8 cellular contexts compared by ENCODE assay signal in the genomic region with DNA sequence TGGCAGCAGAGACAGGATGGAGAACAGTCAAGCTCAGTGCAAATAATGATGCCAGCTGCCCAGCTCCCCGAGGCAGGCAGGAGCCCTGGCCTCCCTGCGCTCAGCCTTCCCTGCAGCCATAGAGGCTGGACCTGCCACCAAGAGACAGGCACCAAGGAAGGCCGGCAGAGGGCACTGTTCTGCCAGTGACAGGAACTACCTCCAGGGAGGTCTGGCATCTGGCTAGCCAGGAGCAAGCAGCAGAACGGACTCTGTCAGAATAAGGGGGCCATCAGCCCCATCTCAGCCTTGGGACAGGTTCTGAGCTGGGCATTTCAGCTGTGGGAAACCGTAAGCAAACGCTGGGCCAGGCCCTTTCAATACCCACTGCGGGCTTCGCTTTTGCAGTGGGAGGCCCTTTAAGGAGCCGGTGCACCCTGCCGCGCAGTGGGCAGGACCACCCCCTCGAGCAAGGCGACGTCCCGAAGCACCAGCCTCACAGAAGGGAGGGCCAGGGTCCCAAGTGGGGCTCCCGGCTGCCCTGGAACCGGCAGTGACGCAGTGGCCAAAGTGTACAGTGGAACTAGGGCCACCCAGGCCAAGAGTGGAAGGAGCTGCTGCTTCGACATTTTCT. TPM values are rescaled to one million over a fixed set of nuclear protein-coding genes. Genes with fewer than 3 reads are reported as not detected.
DNase-seq lines count a peak whose midpoint lies in the region; ATAC-seq, FAIRE-seq and TF ChIP-seq lines count a peak whose summit lies in the region.

No MANE protein-coding gene starts in this region.

- no peak for FAIRE-seq in bronchial epithelial cell (lab: Jason Lieb, UNC)

- H3K4me3 ChIP-seq in bronchial epithelial cell (ENCODE audit: low read depth, low read length): no peak overlapping the region

- TF ChIP-seq CTCF in bronchial epithelial cell (IDR thresholded peaks at IDR 0.05; ENCODE audit: insufficient read depth, low read length, severe bottlenecking): peak; percentile 95

- H3K36me3 ChIP-seq in bronchial epithelial cell (ENCODE audit: control insufficient read depth, insufficient read depth, low read length): no peaks in the 10 kb centered on the region

- DNase-seq in DMS53 (lab: John Stamatoyannopoulos, UW): peak; percentile 34
- DNase-seq in DMS53 treated with DMSO at 0.1 percent for 48 hours (lab: John Stamatoyannopoulos, UW; ENCODE audit: unreplicated experiment): no peak
- peak; percentile 4 for DNase-seq in NCI-H1694 treated with DMSO at 0.1 percent for 48 hours (lab: John Stamatoyannopoulos, UW)
- peak; percentile 58 to 66 (median 62) for DNase-seq in activated CD4-positive, CD25-positive, alpha-beta regulatory T cell (lab: John Stamatoyannopoulos, UW)
- DNase-seq in bronchial epithelial cell (ENCODE audit: low read depth): peak; percentile 55
- DNase-seq in left colon: peak; percentile 78 to 89
- peak; percentile 80 for DNase-seq in stimulated activated CD4-positive, alpha-beta T cell treated with anti-CD3 and anti-CD28 coated beads, Interleukin-4, amount 100 ng/mL, for 24 hours

- peaks cover 2% of the 10 kb centered on the region for H3K27me3 ChIP-seq in bronchial epithelial cell (ENCODE audit: control insufficient read depth, insufficient read depth, low read length)

- peak; percentile 84 for ATAC-seq in left colon
- ATAC-seq in GM21619 (IDR thresholded peaks at IDR 0.05; ENCODE audit: unreplicated experiment): no peak

- intact Hi-C loops in left colon (cut with DNase I, micrococcal nuclease): no loop called here

RNA-seq across cellular contexts. Expression of gene IFT27, which starts 18.2 kb away (rescaled TPM):
- total RNA-seq in bronchial epithelial cell (10.8 and 15.5 TPM in 2 replicates), left colon (10 to 100 TPM; 26.5 to 30.1 TPM)

RNA-seq across cellular contexts. Expression of gene CACNG2, which starts 54.2 kb away (rescaled TPM):
- total RNA-seq in bronchial epithelial cell (not detected in 2 replicates), left colon (not detected)

RNA-seq across cellular contexts. Expression of gene PVALB, which starts 59.1 kb away (rescaled TPM):
- total RNA-seq in bronchial epithelial cell (not detected in 2 replicates), left colon (not detected)
